11 cellular contexts compared by ENCODE assay signal in genomic region chr1:59707216-59707615, GRCh38.
DNase-seq lines count a peak whose midpoint lies in the region; ATAC-seq, FAIRE-seq and TF ChIP-seq lines count a peak whose summit lies in the region.
"Had no signal": no experiment of that assay in that cellular context is flagged by ENCODE, and none has a peak within 500 bp of the region (broad histone marks: within the 10 kb centered on the region; RNA-seq: fewer than 3 reads in every experiment).

No MANE protein-coding gene starts in this region.

- H3K27me3 ChIP-seq in brain microvascular endothelial cell (replicated peaks), result no peaks in the 10 kb centered on the region
- H3K27me3 ChIP-seq in keratinocyte (ENCODE audit: control insufficient read depth, extremely low read depth, insufficient read depth, low read length), result no peaks in the 10 kb centered on the region
- no peaks in the 10 kb centered on the region for H3K27me3 ChIP-seq in smooth muscle cell (ENCODE audit: low read depth)

- H3K9me1 ChIP-seq in keratinocyte (ENCODE audit: control insufficient read depth, extremely low read depth, insufficient read depth, low read length), result no peaks in the 10 kb centered on the region

- H3K4me1 ChIP-seq in HEK293 (ENCODE audit: control insufficient read depth, insufficient read depth, low read length) (no peaks in the 10 kb centered on the region), keratinocyte (ENCODE audit: control insufficient read depth, extremely low read depth, insufficient read depth, low read length) (peaks cover 15% of the 10 kb centered on the region), smooth muscle cell (ENCODE audit: low read depth) (peaks cover 11% of the 10 kb centered on the region)

- POLR2A ChIA-PET in HEK293 (lab: Yijun Ruan, JAX), result no interaction called here

- H3K4me2 ChIP-seq in keratinocyte (ENCODE audit: control insufficient read depth, extremely low read depth, insufficient read depth, low read depth, low read length) (peak overlapping the region; percentile 1), smooth muscle cell (peak overlapping the region; percentile 61)

- TF ChIP-seq CTCF in HEK293 (tag by site-specific recombination; IDR thresholded peaks at IDR 0.05) (no peak), brain microvascular endothelial cell (IDR thresholded peaks at IDR 0.05; ENCODE audit: low read depth, low read length, missing control alignments) (no peak), keratinocyte (optimal IDR thresholded peaks at IDR 0.05 in 1 of 3, IDR thresholded peaks at IDR 0.05 in 1 of 3, conservative IDR thresholded peaks at IDR 0.05 in 1 of 3; ENCODE audit: extremely low read depth in 1 of 3, insufficient read depth in 2 of 3, low read length in 3 of 3) (no peak), smooth muscle cell (IDR thresholded peaks at IDR 0.05; ENCODE audit: borderline replicate concordance, insufficient read depth, poor library complexity, severe bottlenecking) (no peak)

- H3K36me3 ChIP-seq in HEK293 (ENCODE audit: control insufficient read depth in 2 of 2, insufficient read depth in 1 of 2, low read length in 2 of 2), result no peaks in the 10 kb centered on the region
- no peaks in the 10 kb centered on the region for H3K36me3 ChIP-seq in brain microvascular endothelial cell (replicated peaks)
- no peaks in the 10 kb centered on the region for H3K36me3 ChIP-seq in keratinocyte (ENCODE audit: control insufficient read depth in 2 of 2, extremely low read depth in 1 of 2, insufficient read depth in 2 of 2, low read length in 2 of 2)
- peaks cover 5% of the 10 kb centered on the region for H3K36me3 ChIP-seq in smooth muscle cell (ENCODE audit: low read depth)

- no peak for TF ChIP-seq POLR2A in GM12891 (IDR thresholded peaks at IDR 0.05; ENCODE audit: low read depth, low read length)

- H2AFZ ChIP-seq in keratinocyte (ENCODE audit: control insufficient read depth, low read length) (no peak overlapping the region), smooth muscle cell (ENCODE audit: low read depth) (peak overlapping the region; percentile 42)

- no peaks in the 10 kb centered on the region for H4K20me1 ChIP-seq in keratinocyte (ENCODE audit: control insufficient read depth, extremely low read depth, insufficient read depth, low read length)
- H4K20me1 ChIP-seq in smooth muscle cell (ENCODE audit: low read depth), result no peaks in the 10 kb centered on the region

- dilution Hi-C loops in keratinocyte (cut with MboI; ENCODE audit: extremely low pct_ligation_motif_present, low sequenced_read_pairs), result no loop called here

- peaks cover 26% of the 10 kb centered on the region for H3F3A ChIP-seq in smooth muscle cell (ENCODE audit: low read depth)

- CTCF ChIA-PET in HEK293 (lab: Yijun Ruan, JAX), result interaction anchor here (0.7 to 1.1 kb wide), 3 partner anchors 8 to 54 kb away, joined by 3 read pairs; no protein-coding TSS in a partner anchor

- H3K9ac ChIP-seq in keratinocyte (ENCODE audit: control insufficient read depth, extremely low read depth, insufficient read depth, low read length) (no peak overlapping the region), smooth muscle cell (ENCODE audit: low read depth) (peak overlapping the region; percentile 23)

- H3K79me2 ChIP-seq in keratinocyte (ENCODE audit: control insufficient read depth, insufficient read depth, low read length) (no peaks in the 10 kb centered on the region), smooth muscle cell (ENCODE audit: low read depth) (no peaks in the 10 kb centered on the region)

- FAIRE-seq in keratinocyte (lab: Jason Lieb, UNC) (peak; percentile 80), GM12891 (lab: Jason Lieb, UNC) (no peak)
- FAIRE-seq: GM12878 had no signal

- H3K4me3 ChIP-seq in HEK293 (ENCODE audit: low read depth, low read length) (no peak overlapping the region), brain microvascular endothelial cell (ENCODE audit: low read depth, low read length) (no peak overlapping the region), keratinocyte (ENCODE audit: control insufficient read depth in 2 of 3, extremely low read depth in 1 of 3, insufficient read depth in 2 of 3, low read depth in 1 of 3, low read length in 3 of 3) (no peak overlapping the region), smooth muscle cell (no peak overlapping the region)
- H3K4me3 ChIP-seq: GM12878 had no signal

- H3K9me3 ChIP-seq in HEK293 (ENCODE audit: control insufficient read depth, insufficient read depth, low read depth, low read length), result no peaks in the 10 kb centered on the region
- no peaks in the 10 kb centered on the region for H3K9me3 ChIP-seq in keratinocyte (ENCODE audit: control insufficient read depth, low read depth, low read length)
- H3K9me3 ChIP-seq in smooth muscle cell (replicated peaks; ENCODE audit: low read depth), result no peaks in the 10 kb centered on the region

- no peak for ATAC-seq in HG02798 (IDR thresholded peaks at IDR 0.05; ENCODE audit: poor library complexity, unreplicated experiment)
- ATAC-seq: activated CD8-positive, alpha-beta T cell treated with anti-CD3 and anti-CD28 coated beads, Interleukin-2, amount 10 ng/mL, durations not matched to agents 7 days and 5 days; GM12878 had no signal

- WGBS in smooth muscle cell (ENCODE audit: low lambda C conversion rate), result 14% methylated on average over 5 of the region's 5 CpGs

- H3K27ac ChIP-seq in HEK293 (ENCODE audit: extremely low read depth, low read depth, low read length) (no peak overlapping the region), brain microvascular endothelial cell (peak overlapping the region; percentile 74), keratinocyte (ENCODE audit: control insufficient read depth, insufficient read depth, low read length) (peak overlapping the region; percentile 6), smooth muscle cell (ENCODE audit: low read depth) (peak overlapping the region; percentile 82)

- in situ Hi-C loops in brain microvascular endothelial cell (cut with HindIII; ENCODE audit: low pct_ligation_motif_present, low sequenced_read_pairs), result no loop called here

- DNase-seq in brain microvascular endothelial cell, result peak; percentile 90
- no peak for DNase-seq in keratinocyte (ENCODE audit: low read depth, low spot score)
- DNase-seq in smooth muscle cell (lab: John Stamatoyannopoulos, UW; ENCODE audit: unreplicated experiment), result no peak
- DNase-seq in HUDEP-2 (lab: John Stamatoyannopoulos, UW; ENCODE audit: unreplicated experiment in 76 of 76), result no peak
- DNase-seq in activated T-cell treated with anti-CD3 and anti-CD28 coated beads, Interleukin-2, amount 50 U/mL, for 48 hours, result no peak
- DNase-seq in GM12891 (ENCODE audit: insufficient read length, low spot score), result no peak
- DNase-seq: activated CD8-positive, alpha-beta T cell treated with anti-CD3 and anti-CD28 coated beads, Interleukin-2, amount 10 ng/mL, durations not matched to agents 7 days and 5 days; NCI-H524 had no signal

TF ChIP-seq in HEK293, 187 proteins besides CTCF, POLR2A, EP300 and RAD21:
- TF ChIP-seq ZFHX2 (tag by site-specific recombination; conservative IDR thresholded peaks at IDR 0.05) (peak; percentile 65), ZNF555 (tag by site-specific recombination; conservative IDR thresholded peaks at IDR 0.05) (no peak), SCRT1 (tag by site-specific recombination; IDR thresholded peaks at IDR 0.05; ENCODE audit: borderline replicate concordance) (no peak), ZNF660 (tag by site-specific recombination; IDR thresholded peaks at IDR 0.05) (0 out of 2 replicates have a peak, but pooled peaks have one; percentile 26), ZNF639 (tag by site-specific recombination; IDR thresholded peaks at IDR 0.05) (no peak), EGR2 (tag by site-specific recombination; IDR thresholded peaks at IDR 0.05; ENCODE audit: low read depth) (peak; percentile 57), SP7 (tag by site-specific recombination; IDR thresholded peaks at IDR 0.05) (peak; percentile 89), ZNF585B (tag by site-specific recombination; IDR thresholded peaks at IDR 0.05) (no peak)

TF ChIP-seq in GM12891, 5 proteins besides CTCF, POLR2A, EP300 and RAD21:
- TF ChIP-seq PAX5 (IDR thresholded peaks at IDR 0.05; ENCODE audit: insufficient read depth, low read length, severe bottlenecking) (no peak), POU2F2 (IDR thresholded peaks at IDR 0.05; ENCODE audit: low read depth, low read length) (no peak), TAF1 (IDR thresholded peaks at IDR 0.05; ENCODE audit: low read depth, low read length) (no peak), SPI1 (IDR thresholded peaks at IDR 0.05; ENCODE audit: low read depth, low read length) (no peak), POLR2AphosphoS5 (IDR thresholded peaks at IDR 0.05; ENCODE audit: low read depth, low read length) (no peak)
